In the genomic region with DNA sequence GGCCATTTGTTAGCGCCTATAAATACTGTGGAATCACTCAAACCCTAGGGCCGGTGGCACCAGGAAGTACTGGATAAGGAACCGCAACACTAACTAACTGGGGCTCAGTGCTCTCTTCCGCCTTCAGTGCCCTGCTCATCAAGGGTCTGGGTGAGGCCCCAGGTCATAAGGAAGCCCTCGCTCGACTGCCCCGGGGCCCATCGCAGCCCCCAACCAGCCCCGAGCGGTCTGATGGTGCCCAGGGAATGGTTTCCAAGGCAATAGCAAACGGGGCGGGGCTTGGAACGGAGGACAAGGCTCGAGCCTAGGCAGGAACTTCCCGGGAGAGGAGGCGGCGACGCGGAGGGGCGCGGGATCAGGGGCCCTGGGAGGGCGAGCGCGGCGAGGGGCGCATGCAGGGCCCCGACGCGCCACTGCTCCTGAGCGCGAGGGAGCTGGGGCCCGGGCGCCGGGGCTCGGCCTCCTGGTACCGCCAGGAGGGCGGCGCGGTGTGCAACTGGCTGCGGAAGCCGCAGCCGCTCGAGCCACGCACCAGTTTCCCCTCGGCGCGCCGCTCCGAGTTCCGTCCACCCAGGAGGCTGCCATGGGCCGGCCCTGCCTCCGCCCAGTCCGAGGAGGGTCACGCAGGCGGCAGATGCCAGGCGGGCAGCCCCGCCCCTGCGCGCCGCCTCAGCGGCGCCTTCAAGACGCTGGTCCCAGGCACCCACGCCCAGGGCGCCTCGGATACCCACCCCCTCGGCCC, we compare ENCODE assay signal across 8 cellular contexts. TPM values are rescaled to one million over a fixed set of nuclear protein-coding genes. Genes with fewer than 3 reads are reported as not detected.
DNase-seq lines count a peak whose midpoint lies in the region; ATAC-seq and TF ChIP-seq lines count a peak whose summit lies in the region.

A gene with protein sequence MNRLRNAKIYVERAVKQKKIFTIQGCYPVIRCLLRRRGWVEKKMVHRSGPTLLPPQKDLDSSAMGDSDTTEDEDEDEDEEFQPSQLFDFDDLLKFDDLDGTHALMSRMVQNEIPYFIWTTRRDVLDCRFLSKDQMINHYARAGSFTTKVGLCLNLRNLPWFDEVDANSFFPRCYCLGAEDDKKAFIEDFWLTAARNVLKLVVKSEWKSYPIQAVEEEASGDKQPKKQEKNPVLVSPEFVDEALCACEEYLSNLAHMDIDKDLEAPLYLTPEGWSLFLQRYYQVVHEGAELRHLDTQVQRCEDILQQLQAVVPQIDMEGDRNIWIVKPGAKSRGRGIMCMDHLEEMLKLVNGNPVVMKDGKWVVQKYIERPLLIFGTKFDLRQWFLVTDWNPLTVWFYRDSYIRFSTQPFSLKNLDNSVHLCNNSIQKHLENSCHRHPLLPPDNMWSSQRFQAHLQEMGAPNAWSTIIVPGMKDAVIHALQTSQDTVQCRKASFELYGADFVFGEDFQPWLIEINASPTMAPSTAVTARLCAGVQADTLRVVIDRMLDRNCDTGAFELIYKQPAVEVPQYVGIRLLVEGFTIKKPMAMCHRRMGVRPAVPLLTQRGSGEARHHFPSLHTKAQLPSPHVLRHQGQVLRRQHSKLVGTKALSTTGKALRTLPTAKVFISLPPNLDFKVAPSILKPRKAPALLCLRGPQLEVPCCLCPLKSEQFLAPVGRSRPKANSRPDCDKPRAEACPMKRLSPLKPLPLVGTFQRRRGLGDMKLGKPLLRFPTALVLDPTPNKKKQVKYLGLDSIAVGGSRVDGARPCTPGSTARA (plus strand): TSS at position 648 of the 742 bp plus-strand sequence. CDS start 400 bp downstream, outside the sequence.

- H3K27me3 ChIP-seq in A673 (replicated peaks; ENCODE audit: insufficient read depth, low read depth, low read length, poor library complexity): no peaks in the 10 kb centered on the region
- H3K27me3 ChIP-seq in OCI-LY3 (ENCODE audit: low read depth, low read length): no peaks in the 10 kb centered on the region
- H3K27me3 ChIP-seq in esophagus (ENCODE audit: control insufficient read depth in 1 of 2, insufficient read depth in 2 of 2, low read length in 2 of 2): no peaks in the 10 kb centered on the region
- H3K27me3 ChIP-seq in mononuclear cell (ENCODE audit: insufficient read depth, low read length): no peaks in the 10 kb centered on the region
- no peaks in the 10 kb centered on the region for H3K27me3 ChIP-seq in stomach smooth muscle (ENCODE audit: control insufficient read depth in 1 of 2, insufficient read depth in 2 of 2, low read length in 2 of 2)

- WGBS in esophagus, 2 donors: 1% methylated on average over 35 to 67 of the region's 67 CpGs

- intact Hi-C loops in A673 (cut with micrococcal nuclease; ENCODE audit: unreplicated experiment): loop anchor here (5.0 kb wide), 1 partner anchor 307 kb away; no protein-coding TSS in a partner anchor

- H3K4me3 ChIP-seq in A673 (ENCODE audit: low read depth, low read length, poor library complexity, severe bottlenecking) (peak within 1 kb of the TSS; percentile 62), OCI-LY3 (ENCODE audit: low read length) (peak within 1 kb of the TSS; percentile 85), esophagus (ENCODE audit: low read depth in 1 of 2, low read length in 2 of 2) (peak within 1 kb of the TSS; percentile 52 to 60), mononuclear cell (ENCODE audit: low read length) (peak within 1 kb of the TSS; percentile 48), stomach smooth muscle (ENCODE audit: low read length in 2 of 2) (peak within 1 kb of the TSS; percentile 78 to 81)

- H3K9me3 Mint-ChIP-seq in activated T-cell treated with anti-CD3 and anti-CD28 coated beads, Interleukin-2, amount 50 U/mL, for 4 hours: no peaks in the 10 kb centered on the region

- ATAC-seq in GM18520 (IDR thresholded peaks at IDR 0.05; ENCODE audit: unreplicated experiment): peak; percentile 38
- ATAC-seq in HG03196 (IDR thresholded peaks at IDR 0.05; ENCODE audit: unreplicated experiment): peak; percentile 39
- peak; percentile 71 to 72 for ATAC-seq in activated T-cell treated with anti-CD3 and anti-CD28 coated beads, Interleukin-2, amount 50 U/mL, for 4 hours

- peaks cover 39% of the 10 kb centered on the region for H3K4me1 Mint-ChIP-seq in activated T-cell treated with anti-CD3 and anti-CD28 coated beads, Interleukin-2, amount 50 U/mL, for 4 hours (ENCODE audit: low read depth)

- H3K9me3 ChIP-seq in A673 (ENCODE audit: low read depth, low read length, poor library complexity, severe bottlenecking) (no peaks in the 10 kb centered on the region), OCI-LY3 (ENCODE audit: insufficient read depth, low read length) (no peaks in the 10 kb centered on the region), esophagus (ENCODE audit: control insufficient read depth in 2 of 2, insufficient read depth in 1 of 2, low read depth in 1 of 2, low read length in 1 of 2) (no peaks in the 10 kb centered on the region), mononuclear cell (ENCODE audit: low read depth, low read length) (no peaks in the 10 kb centered on the region), stomach smooth muscle (ENCODE audit: control insufficient read depth in 2 of 2, low read length in 2 of 2) (no peaks in the 10 kb centered on the region)

- H3K9ac ChIP-seq in OCI-LY3 (ENCODE audit: low read length) (peak within 1 kb of the TSS; percentile 89), stomach smooth muscle (ENCODE audit: low read length in 2 of 2) (peak within 1 kb of the TSS; percentile 78 to 83)

- H3K36me3 Mint-ChIP-seq in activated T-cell treated with anti-CD3 and anti-CD28 coated beads, Interleukin-2, amount 50 U/mL, for 4 hours (ENCODE audit: insufficient read depth): peaks cover 14% of the 10 kb centered on the region

- POLR2A ChIA-PET in A673 (lab: Charles Lee; ENCODE audit: low non-redundant PET): no interaction called here

- no peak for TF ChIP-seq CTCF in A673 (conservative IDR thresholded peaks at IDR 0.05; ENCODE audit: low read depth, low read length)
- no peak for TF ChIP-seq CTCF in OCI-LY3 (IDR thresholded peaks at IDR 0.05; ENCODE audit: low read depth, low read length)

- no TSS peak for BruUV-seq in A673 (replicated peaks; lab: Mats Ljungman, UMichigan)

- H3K27me3 Mint-ChIP-seq in activated T-cell treated with anti-CD3 and anti-CD28 coated beads, Interleukin-2, amount 50 U/mL, for 4 hours (ENCODE audit: low read depth): no peaks in the 10 kb centered on the region

- peak; percentile 82 for DNase-seq in A673 (ENCODE audit: low spot score)
- DNase-seq in activated T-cell treated with anti-CD3 and anti-CD28 coated beads, Interleukin-2, amount 50 U/mL, for 4 hours: peak; percentile 14

- peak within 1 kb of the TSS; percentile 89 for H3K4me3 Mint-ChIP-seq in activated T-cell treated with anti-CD3 and anti-CD28 coated beads, Interleukin-2, amount 50 U/mL, for 4 hours

- H3K4me1 ChIP-seq in A673 (ENCODE audit: insufficient read depth, low read length, poor library complexity, severe bottlenecking): peaks cover 13% of the 10 kb centered on the region
- peaks cover 16% of the 10 kb centered on the region for H3K4me1 ChIP-seq in OCI-LY3 (ENCODE audit: low read length)
- H3K4me1 ChIP-seq in esophagus (ENCODE audit: control insufficient read depth in 2 of 2, insufficient read depth in 2 of 2, low read length in 1 of 2): peaks cover 3 to 6% of the 10 kb centered on the region in 2 donors
- H3K4me1 ChIP-seq in mononuclear cell (ENCODE audit: insufficient read depth, low read length): peaks cover 31% of the 10 kb centered on the region
- H3K4me1 ChIP-seq in stomach smooth muscle (ENCODE audit: control insufficient read depth, insufficient read depth, low read length): peaks cover 21% of the 10 kb centered on the region

- H3K27ac ChIP-seq in A673 (ENCODE audit: low read depth, low read length, poor library complexity, severe bottlenecking): peak within 1 kb of the TSS; percentile 81
- H3K27ac ChIP-seq in OCI-LY3 (ENCODE audit: low read length): peak within 1 kb of the TSS; percentile 72
- H3K27ac ChIP-seq in esophagus (ENCODE audit: low read depth in 2 of 2, low read length in 1 of 2): peak within 1 kb of the TSS; percentile 76 to 91
- H3K27ac ChIP-seq in stomach smooth muscle (ENCODE audit: low read length): peak within 1 kb of the TSS; percentile 90

- H3K79me2 ChIP-seq in OCI-LY3 (ENCODE audit: low read length): no peaks in the 10 kb centered on the region

- no peaks in the 10 kb centered on the region for H4K20me1 ChIP-seq in OCI-LY3 (ENCODE audit: insufficient read depth, low read length)

- peaks cover 19% of the 10 kb centered on the region for H3K36me3 ChIP-seq in A673 (ENCODE audit: insufficient read depth, low read length, poor library complexity, severe bottlenecking)
- H3K36me3 ChIP-seq in OCI-LY3 (replicated peaks; ENCODE audit: low read depth, low read length): peaks cover 27% of the 10 kb centered on the region
- peaks cover 13 to 20% of the 10 kb centered on the region in 2 donors for H3K36me3 ChIP-seq in esophagus (ENCODE audit: control insufficient read depth in 2 of 2, insufficient read depth in 2 of 2, low read length in 1 of 2)
- H3K36me3 ChIP-seq in stomach smooth muscle (ENCODE audit: control insufficient read depth in 2 of 2, insufficient read depth in 2 of 2, low read length in 2 of 2): peaks cover 17 to 29% of the 10 kb centered on the region in 2 donors

- peak within 1 kb of the TSS; percentile 51 for H2AFZ ChIP-seq in OCI-LY3 (ENCODE audit: low read depth, low read length)

- peak within 1 kb of the TSS; percentile 90 for H3K4me2 ChIP-seq in OCI-LY3 (ENCODE audit: low read length)

- CTCF ChIA-PET in A673 (lab: Charles Lee): no interaction called here

RNA-seq across cellular contexts. Expression of the gene that starts here (rescaled TPM):
- total RNA-seq in A673 (2021): 6.7 and 9.5 TPM in 2 replicates
- total RNA-seq in activated T-cell treated with anti-CD3 and anti-CD28 coated beads, Interleukin-2, amount 50 U/mL, for 4 hours: 10 to 100 TPM in 2 of 3 donors, 1 to 10 TPM in 1; 9.2 to 13.5 (median 11.1) TPM
- 10 to 100 TPM; 14.5 to 31.2 TPM for polyA plus RNA-seq in esophagus
- total RNA-seq in mononuclear cell: 44.6 TPM

Comparison
In these comparisons a context has a peak if more than half of its experiments do, and no peak if none do; other contexts are left out.
1. Peak in every context shown above with its lines: DNase-seq, ATAC-seq, H3K4me3 ChIP-seq and H3K27ac ChIP-seq.